In the genomic region with DNA sequence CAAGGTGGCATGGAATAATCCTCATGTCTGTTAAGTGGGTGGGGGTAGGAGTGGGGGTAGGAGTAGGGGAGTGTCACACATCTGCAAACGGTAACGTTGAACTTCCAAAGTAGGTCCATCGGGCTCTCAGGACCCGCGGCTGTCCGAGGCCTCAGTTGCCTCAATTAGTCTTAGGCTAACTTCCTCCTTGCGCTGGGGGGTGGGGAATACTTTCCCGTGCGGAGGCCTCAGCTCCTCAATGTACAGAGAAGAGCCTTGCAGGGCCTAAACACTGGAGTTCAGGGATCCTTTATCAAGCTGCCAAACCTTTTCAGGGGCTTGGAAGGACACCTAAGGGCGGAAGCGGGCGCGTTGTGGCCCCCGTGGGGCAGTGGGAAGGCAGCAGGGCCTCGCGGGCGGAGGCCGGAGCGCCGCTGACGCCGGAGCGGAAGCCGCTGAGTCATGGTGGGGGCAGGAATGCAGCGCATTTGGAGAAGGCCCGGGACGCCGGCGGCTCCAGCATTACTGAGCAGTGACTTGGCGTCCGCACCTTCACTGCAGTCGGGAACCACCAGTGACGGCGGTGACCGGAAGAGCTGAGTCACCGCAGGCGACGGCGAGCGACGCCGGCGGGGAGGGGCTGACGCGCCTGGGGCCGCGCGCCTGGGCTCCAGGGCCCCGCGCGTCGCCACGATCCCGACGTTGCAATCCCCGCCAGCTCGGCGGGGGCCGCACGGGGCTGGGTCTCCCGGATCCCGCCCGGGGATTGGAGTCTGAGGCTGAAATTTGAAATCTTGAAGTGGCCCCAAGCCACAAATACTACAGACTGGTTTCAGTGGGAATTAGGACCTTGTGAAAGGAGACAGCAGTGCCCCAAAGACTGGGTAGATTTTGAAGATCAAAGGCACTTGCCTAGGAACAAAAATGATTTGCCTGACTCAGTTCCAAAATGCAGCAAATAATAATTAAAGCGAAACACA, we compare ENCODE assay signal across 1 cellular context.
A peak's percentile ranks its signal among the peaks of the same experiment; 100 is the strongest.
TF ChIP-seq lines count a peak whose summit lies in the region.

No MANE protein-coding gene starts in this region.

TF ChIP-seq in HEK293, 187 proteins besides CTCF, POLR2A, EP300 and RAD21 (continued from another document and continues in another):
- TF ChIP-seq, protein P1, sequence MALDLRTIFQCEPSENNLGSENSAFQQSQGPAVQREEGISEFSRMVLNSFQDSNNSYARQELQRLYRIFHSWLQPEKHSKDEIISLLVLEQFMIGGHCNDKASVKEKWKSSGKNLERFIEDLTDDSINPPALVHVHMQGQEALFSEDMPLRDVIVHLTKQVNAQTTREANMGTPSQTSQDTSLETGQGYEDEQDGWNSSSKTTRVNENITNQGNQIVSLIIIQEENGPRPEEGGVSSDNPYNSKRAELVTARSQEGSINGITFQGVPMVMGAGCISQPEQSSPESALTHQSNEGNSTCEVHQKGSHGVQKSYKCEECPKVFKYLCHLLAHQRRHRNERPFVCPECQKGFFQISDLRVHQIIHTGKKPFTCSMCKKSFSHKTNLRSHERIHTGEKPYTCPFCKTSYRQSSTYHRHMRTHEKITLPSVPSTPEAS (tag by site-specific recombination; IDR thresholded peaks at IDR 0.05), result no peak
- TF ChIP-seq, protein P2, sequence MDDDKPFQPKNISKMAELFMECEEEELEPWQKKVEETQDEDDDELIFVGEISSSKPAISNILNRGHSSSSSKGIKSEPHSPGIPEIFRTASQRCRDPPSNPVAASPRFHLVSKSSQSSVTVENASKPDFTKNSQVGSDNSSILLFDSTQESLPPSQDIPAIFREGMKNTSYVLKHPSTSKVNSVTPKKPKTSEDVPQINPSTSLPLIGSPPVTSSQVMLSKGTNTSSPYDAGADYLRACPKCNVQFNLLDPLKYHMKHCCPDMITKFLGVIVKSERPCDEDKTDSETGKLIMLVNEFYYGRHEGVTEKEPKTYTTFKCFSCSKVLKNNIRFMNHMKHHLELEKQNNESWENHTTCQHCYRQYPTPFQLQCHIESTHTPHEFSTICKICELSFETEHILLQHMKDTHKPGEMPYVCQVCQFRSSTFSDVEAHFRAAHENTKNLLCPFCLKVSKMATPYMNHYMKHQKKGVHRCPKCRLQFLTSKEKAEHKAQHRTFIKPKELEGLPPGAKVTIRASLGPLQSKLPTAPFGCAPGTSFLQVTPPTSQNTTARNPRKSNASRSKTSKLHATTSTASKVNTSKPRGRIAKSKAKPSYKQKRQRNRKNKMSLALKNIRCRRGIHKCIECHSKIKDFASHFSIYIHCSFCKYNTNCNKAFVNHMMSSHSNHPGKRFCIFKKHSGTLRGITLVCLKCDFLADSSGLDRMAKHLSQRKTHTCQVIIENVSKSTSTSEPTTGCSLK (tag by site-specific recombination; IDR thresholded peaks at IDR 0.05), result no peak
- peak; percentile 60 for TF ChIP-seq OSR2 (tag by site-specific recombination; IDR thresholded peaks at IDR 0.05)
- TF ChIP-seq ZNF514 (tag by site-specific recombination; IDR thresholded peaks at IDR 0.05), result no peak
- TF ChIP-seq, protein P3, sequence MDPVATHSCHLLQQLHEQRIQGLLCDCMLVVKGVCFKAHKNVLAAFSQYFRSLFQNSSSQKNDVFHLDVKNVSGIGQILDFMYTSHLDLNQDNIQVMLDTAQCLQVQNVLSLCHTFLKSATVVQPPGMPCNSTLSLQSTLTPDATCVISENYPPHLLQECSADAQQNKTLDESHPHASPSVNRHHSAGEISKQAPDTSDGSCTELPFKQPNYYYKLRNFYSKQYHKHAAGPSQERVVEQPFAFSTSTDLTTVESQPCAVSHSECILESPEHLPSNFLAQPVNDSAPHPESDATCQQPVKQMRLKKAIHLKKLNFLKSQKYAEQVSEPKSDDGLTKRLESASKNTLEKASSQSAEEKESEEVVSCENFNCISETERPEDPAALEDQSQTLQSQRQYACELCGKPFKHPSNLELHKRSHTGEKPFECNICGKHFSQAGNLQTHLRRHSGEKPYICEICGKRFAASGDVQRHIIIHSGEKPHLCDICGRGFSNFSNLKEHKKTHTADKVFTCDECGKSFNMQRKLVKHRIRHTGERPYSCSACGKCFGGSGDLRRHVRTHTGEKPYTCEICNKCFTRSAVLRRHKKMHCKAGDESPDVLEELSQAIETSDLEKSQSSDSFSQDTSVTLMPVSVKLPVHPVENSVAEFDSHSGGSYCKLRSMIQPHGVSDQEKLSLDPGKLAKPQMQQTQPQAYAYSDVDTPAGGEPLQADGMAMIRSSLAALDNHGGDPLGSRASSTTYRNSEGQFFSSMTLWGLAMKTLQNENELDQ (tag by site-specific recombination; IDR thresholded peaks at IDR 0.05; ENCODE audit: low read depth), result no peak
- no peak for TF ChIP-seq ZNF302 (tag by site-specific recombination; IDR thresholded peaks at IDR 0.05; ENCODE audit: low read depth)
- TF ChIP-seq KLF8 (tag by site-specific recombination; IDR thresholded peaks at IDR 0.05), result peak; percentile 86; the same call in 1 of the 2 replicates
- peak; percentile 96 for TF ChIP-seq ZEB2 (tag by site-specific recombination; IDR thresholded peaks at IDR 0.05)
- TF ChIP-seq, protein P4, sequence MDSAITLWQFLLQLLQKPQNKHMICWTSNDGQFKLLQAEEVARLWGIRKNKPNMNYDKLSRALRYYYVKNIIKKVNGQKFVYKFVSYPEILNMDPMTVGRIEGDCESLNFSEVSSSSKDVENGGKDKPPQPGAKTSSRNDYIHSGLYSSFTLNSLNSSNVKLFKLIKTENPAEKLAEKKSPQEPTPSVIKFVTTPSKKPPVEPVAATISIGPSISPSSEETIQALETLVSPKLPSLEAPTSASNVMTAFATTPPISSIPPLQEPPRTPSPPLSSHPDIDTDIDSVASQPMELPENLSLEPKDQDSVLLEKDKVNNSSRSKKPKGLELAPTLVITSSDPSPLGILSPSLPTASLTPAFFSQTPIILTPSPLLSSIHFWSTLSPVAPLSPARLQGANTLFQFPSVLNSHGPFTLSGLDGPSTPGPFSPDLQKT (IDR thresholded peaks at IDR 0.05; ENCODE audit: borderline replicate concordance, low read depth, low read length), result peak; percentile 74; the same call in 1 of the 2 replicates
- TF ChIP-seq, protein P5, sequence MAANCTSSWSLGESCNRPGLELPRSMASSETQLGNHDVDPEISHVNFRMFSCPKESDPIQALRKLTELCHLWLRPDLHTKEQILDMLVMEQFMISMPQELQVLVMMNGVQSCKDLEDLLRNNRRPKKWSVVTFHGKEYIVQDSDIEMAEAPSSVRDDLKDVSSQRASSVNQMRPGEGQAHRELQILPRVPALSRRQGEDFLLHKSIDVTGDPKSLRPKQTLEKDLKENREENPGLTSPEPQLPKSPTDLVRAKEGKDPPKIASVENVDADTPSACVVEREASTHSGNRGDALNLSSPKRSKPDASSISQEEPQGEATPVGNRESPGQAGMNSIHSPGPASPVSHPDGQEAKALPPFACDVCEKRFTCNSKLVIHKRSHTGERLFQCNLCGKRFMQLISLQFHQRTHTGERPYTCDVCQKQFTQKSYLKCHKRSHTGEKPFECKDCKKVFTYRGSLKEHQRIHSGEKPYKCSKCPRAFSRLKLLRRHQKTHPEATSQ (tag by site-specific recombination; IDR thresholded peaks at IDR 0.05), result peak; percentile 53; the same call in 1 of the 2 replicates
- no peak for TF ChIP-seq ZNF174 (tag by site-specific recombination; IDR thresholded peaks at IDR 0.05)
- no peak for TF ChIP-seq ZNF157 (tag by site-specific recombination; IDR thresholded peaks at IDR 0.05)
- peak; percentile 77; the same call in 1 of the 2 replicates for TF ChIP-seq ZNF24 (tag by site-specific recombination; IDR thresholded peaks at IDR 0.05)
- peak; percentile 78; the same call in 1 of the 2 replicates for TF ChIP-seq ZNF701 (tag by site-specific recombination; IDR thresholded peaks at IDR 0.05)
- TF ChIP-seq PRDM1 (tag by site-specific recombination; IDR thresholded peaks at IDR 0.05), result peak; percentile 58
- TF ChIP-seq, protein P6, sequence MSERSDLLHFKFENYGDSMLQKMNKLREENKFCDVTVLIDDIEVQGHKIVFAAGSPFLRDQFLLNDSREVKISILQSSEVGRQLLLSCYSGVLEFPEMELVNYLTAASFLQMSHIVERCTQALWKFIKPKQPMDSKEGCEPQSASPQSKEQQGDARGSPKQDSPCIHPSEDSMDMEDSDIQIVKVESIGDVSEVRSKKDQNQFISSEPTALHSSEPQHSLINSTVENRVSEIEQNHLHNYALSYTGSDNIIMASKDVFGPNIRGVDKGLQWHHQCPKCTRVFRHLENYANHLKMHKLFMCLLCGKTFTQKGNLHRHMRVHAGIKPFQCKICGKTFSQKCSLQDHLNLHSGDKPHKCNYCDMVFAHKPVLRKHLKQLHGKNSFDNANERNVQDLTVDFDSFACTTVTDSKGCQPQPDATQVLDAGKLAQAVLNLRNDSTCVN (tag by site-specific recombination; optimal IDR thresholded peaks at IDR 0.05), result peak; percentile 84
- TF ChIP-seq, protein P7, sequence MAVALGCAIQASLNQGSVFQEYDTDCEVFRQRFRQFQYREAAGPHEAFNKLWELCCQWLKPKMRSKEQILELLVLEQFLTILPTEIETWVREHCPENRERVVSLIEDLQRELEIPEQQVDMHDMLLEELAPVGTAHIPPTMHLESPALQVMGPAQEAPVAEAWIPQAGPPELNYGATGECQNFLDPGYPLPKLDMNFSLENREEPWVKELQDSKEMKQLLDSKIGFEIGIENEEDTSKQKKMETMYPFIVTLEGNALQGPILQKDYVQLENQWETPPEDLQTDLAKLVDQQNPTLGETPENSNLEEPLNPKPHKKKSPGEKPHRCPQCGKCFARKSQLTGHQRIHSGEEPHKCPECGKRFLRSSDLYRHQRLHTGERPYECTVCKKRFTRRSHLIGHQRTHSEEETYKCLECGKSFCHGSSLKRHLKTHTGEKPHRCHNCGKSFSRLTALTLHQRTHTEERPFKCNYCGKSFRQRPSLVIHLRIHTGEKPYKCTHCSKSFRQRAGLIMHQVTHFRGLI (tag by site-specific recombination; IDR thresholded peaks at IDR 0.05), result 0 out of 2 replicates have a peak, but pooled peaks have one; percentile 29
- TF ChIP-seq, protein P8, sequence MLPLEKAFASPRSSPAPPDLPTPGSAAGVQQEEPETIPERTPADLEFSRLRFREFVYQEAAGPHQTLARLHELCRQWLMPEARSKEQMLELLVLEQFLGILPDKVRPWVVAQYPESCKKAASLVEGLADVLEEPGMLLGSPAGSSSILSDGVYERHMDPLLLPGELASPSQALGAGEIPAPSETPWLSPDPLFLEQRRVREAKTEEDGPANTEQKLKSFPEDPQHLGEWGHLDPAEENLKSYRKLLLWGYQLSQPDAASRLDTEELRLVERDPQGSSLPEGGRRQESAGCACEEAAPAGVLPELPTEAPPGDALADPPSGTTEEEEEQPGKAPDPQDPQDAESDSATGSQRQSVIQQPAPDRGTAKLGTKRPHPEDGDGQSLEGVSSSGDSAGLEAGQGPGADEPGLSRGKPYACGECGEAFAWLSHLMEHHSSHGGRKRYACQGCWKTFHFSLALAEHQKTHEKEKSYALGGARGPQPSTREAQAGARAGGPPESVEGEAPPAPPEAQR (tag by site-specific recombination; IDR thresholded peaks at IDR 0.05), result no peak
- peak; percentile 99 for TF ChIP-seq ZNF335 (tag by site-specific recombination; conservative IDR thresholded peaks at IDR 0.05)
- TF ChIP-seq EGR2 (tag by site-specific recombination; IDR thresholded peaks at IDR 0.05; ENCODE audit: low read depth), result peak; percentile 38
- TF ChIP-seq ZNF211 (tag by site-specific recombination; IDR thresholded peaks at IDR 0.05; ENCODE audit: low read depth), result no peak
- no peak for TF ChIP-seq ZNF37A (tag by site-specific recombination; IDR thresholded peaks at IDR 0.05)
- TF ChIP-seq ZNF138 (tag by site-specific recombination; IDR thresholded peaks at IDR 0.05; ENCODE audit: borderline replicate concordance), result no peak
- peak; percentile 15; the same call in 1 of the 2 replicates for TF ChIP-seq MEIS1 (CRISPR knock-in tag; IDR thresholded peaks at IDR 0.05; ENCODE audit: borderline replicate concordance)
- TF ChIP-seq, protein P9, sequence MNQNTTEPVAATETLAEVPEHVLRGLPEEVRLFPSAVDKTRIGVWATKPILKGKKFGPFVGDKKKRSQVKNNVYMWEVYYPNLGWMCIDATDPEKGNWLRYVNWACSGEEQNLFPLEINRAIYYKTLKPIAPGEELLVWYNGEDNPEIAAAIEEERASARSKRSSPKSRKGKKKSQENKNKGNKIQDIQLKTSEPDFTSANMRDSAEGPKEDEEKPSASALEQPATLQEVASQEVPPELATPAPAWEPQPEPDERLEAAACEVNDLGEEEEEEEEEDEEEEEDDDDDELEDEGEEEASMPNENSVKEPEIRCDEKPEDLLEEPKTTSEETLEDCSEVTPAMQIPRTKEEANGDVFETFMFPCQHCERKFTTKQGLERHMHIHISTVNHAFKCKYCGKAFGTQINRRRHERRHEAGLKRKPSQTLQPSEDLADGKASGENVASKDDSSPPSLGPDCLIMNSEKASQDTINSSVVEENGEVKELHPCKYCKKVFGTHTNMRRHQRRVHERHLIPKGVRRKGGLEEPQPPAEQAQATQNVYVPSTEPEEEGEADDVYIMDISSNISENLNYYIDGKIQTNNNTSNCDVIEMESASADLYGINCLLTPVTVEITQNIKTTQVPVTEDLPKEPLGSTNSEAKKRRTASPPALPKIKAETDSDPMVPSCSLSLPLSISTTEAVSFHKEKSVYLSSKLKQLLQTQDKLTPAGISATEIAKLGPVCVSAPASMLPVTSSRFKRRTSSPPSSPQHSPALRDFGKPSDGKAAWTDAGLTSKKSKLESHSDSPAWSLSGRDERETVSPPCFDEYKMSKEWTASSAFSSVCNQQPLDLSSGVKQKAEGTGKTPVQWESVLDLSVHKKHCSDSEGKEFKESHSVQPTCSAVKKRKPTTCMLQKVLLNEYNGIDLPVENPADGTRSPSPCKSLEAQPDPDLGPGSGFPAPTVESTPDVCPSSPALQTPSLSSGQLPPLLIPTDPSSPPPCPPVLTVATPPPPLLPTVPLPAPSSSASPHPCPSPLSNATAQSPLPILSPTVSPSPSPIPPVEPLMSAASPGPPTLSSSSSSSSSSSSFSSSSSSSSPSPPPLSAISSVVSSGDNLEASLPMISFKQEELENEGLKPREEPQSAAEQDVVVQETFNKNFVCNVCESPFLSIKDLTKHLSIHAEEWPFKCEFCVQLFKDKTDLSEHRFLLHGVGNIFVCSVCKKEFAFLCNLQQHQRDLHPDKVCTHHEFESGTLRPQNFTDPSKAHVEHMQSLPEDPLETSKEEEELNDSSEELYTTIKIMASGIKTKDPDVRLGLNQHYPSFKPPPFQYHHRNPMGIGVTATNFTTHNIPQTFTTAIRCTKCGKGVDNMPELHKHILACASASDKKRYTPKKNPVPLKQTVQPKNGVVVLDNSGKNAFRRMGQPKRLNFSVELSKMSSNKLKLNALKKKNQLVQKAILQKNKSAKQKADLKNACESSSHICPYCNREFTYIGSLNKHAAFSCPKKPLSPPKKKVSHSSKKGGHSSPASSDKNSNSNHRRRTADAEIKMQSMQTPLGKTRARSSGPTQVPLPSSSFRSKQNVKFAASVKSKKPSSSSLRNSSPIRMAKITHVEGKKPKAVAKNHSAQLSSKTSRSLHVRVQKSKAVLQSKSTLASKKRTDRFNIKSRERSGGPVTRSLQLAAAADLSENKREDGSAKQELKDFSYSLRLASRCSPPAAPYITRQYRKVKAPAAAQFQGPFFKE (tag by site-specific recombination; IDR thresholded peaks at IDR 0.05; ENCODE audit: borderline replicate concordance), result no peak
- TF ChIP-seq ZNF274 (IDR thresholded peaks at IDR 0.05; ENCODE audit: low read length), result no peak
- no peak for TF ChIP-seq ZNF274 (tag by site-specific recombination; IDR thresholded peaks at IDR 0.05; ENCODE audit: borderline replicate concordance)
- TF ChIP-seq SETDB1 (IDR thresholded peaks at IDR 0.05; ENCODE audit: insufficient read length, low read length), result peak; percentile 24
- peak; percentile 96 for TF ChIP-seq ZNF10 (tag by site-specific recombination; IDR thresholded peaks at IDR 0.05)
- TF ChIP-seq ZNF221 (tag by site-specific recombination; IDR thresholded peaks at IDR 0.05; ENCODE audit: borderline replicate concordance), result no peak
